In genomic region chr10:34743804-34744203, GRCh38 we compare ENCODE assay signal across 12 cellular contexts.
DNase-seq lines count a peak whose midpoint lies in the region; ATAC-seq and TF ChIP-seq lines count a peak whose summit lies in the region.
"Had no signal": no experiment of that assay in that cellular context is flagged by ENCODE, and none has a peak within 500 bp of the region (broad histone marks: within the 10 kb centered on the region; RNA-seq: fewer than 3 reads in every experiment).

No MANE protein-coding gene starts in this region.

- peak overlapping the region; percentile 5 for H3K4me3 ChIP-seq in psoas muscle
- H3K4me3 ChIP-seq: GM23338, SK-N-MC had no signal

- H3K27me3 ChIP-seq in psoas muscle (ENCODE audit: insufficient read depth in 3 of 3, low read length in 2 of 3): no peaks in the 10 kb centered on the region

- peak overlapping the region; percentile 69 for H3K27ac ChIP-seq in psoas muscle
- H3K27ac ChIP-seq: SK-N-MC had no signal

- DNase-seq in Caki2 (ENCODE audit: low read depth) (peak; percentile 62), astrocyte of the hippocampus (ENCODE audit: low read depth, low spot score) (peak; percentile 74), Right ventricle myocardium superior (peak; percentile 72), psoas muscle (peak; percentile 45 to 80), A172 (ENCODE audit: low spot score) (no peak), LoVo (ENCODE audit: low spot score) (no peak), dermis blood vessel endothelial cell (no peak)
- DNase-seq: effector memory CD4-positive, alpha-beta T cell; occipital lobe had no signal

- peaks cover 55% of the 10 kb centered on the region for H3K4me1 ChIP-seq in psoas muscle

- peak; percentile 90 for ATAC-seq in Right ventricle myocardium superior (ENCODE audit: poor library complexity)
- ATAC-seq in psoas muscle: peak; percentile 74 to 88 (median 84)
- no peak for ATAC-seq in GM19395 (IDR thresholded peaks at IDR 0.05; ENCODE audit: unreplicated experiment)
- ATAC-seq: GM23338 had no signal

- 18 to 49% (median 28%) methylated on average over 7 of the region's 7 CpGs for WGBS in psoas muscle, 3 donors

- intact Hi-C loops in Right ventricle myocardium superior (cut with DNase I): no loop called here
- intact Hi-C loops in psoas muscle (cut with DNase I): no loop called here

- no peaks in the 10 kb centered on the region for H3K9me3 ChIP-seq in psoas muscle

- in situ Hi-C loops in Caki2 (cut with HindIII; ENCODE audit: low pct_unique_long_range_greater_than_20kb, low sequenced_read_pairs): no loop called here

- no peak for TF ChIP-seq CTCF in psoas muscle (IDR thresholded peaks at IDR 0.05)

- H3K36me3 ChIP-seq in psoas muscle (ENCODE audit: insufficient read depth in 1 of 2, low read depth in 1 of 2): no peaks in the 10 kb centered on the region

Comparison
In these comparisons a context has a peak if more than half of its experiments do, and no peak if none do; other contexts are left out.
1. DNase-seq: peak in Caki2 (single experiment), astrocyte of the hippocampus (single experiment), Right ventricle myocardium superior (single experiment) and psoas muscle (2 of 2); none in A172 (single experiment), LoVo (single experiment) and dermis blood vessel endothelial cell (single experiment).